8 cellular contexts compared by ENCODE assay signal in genomic region chr15:63501256-63502089, GRCh38. TPM values are rescaled to one million over a fixed set of nuclear protein-coding genes. Genes with fewer than 3 reads are reported as not detected.
DNase-seq lines count a peak whose midpoint lies in the region; ATAC-seq and TF ChIP-seq lines count a peak whose summit lies in the region.

No MANE protein-coding gene starts in this region.

- no peaks in the 10 kb centered on the region for H3K27me3 Mint-ChIP-seq in activated naive CD4-positive, alpha-beta T cell treated with anti-CD3 and anti-CD28 coated beads for 36 hours (ENCODE audit: low read depth)

- peaks cover 5% of the 10 kb centered on the region for H3K27me3 ChIP-seq in foreskin keratinocyte
- H3K27me3 ChIP-seq in neutrophil = no peaks in the 10 kb centered on the region

- peaks cover 15% of the 10 kb centered on the region for H3K4me1 ChIP-seq in foreskin keratinocyte
- peaks cover 61 to 83% of the 10 kb centered on the region in 2 experiments for H3K4me1 ChIP-seq in neutrophil (ENCODE audit: control insufficient read depth in 1 of 2, insufficient read depth in 1 of 2, low read depth in 1 of 2, low read length in 1 of 2)

- peak; percentile 85 for DNase-seq in AG09319 (ENCODE audit: extremely low read depth, low read depth)
- peak; percentile 77 for DNase-seq in HK-2 (ENCODE audit: unreplicated experiment)
- DNase-seq in activated naive CD4-positive, alpha-beta T cell treated with anti-CD3 and anti-CD28 coated beads for 36 hours = peak; percentile 69
- DNase-seq in foreskin keratinocyte = no peak
- no peak for DNase-seq in epidermal melanocyte (ENCODE audit: insufficient read length, low spot score)

- TF ChIP-seq CTCF in AG09319 (IDR thresholded peaks at IDR 0.05; ENCODE audit: low read depth, low read length) = no peak; the same call in 1 of the 2 replicates
- TF ChIP-seq CTCF in foreskin keratinocyte (conservative IDR thresholded peaks at IDR 0.05) = no peak
- no peak for TF ChIP-seq CTCF in neutrophil (IDR thresholded peaks at IDR 0.05)

- H3K4me3 ChIP-seq in neutrophil (ENCODE audit: low read depth in 1 of 2, low read length in 1 of 2) = peak overlapping the region; percentile 3 to 86

- H3K27ac Mint-ChIP-seq in activated naive CD4-positive, alpha-beta T cell treated with anti-CD3 and anti-CD28 coated beads for 36 hours = peak overlapping the region; percentile 97

- peaks cover 62% of the 10 kb centered on the region for H3K4me1 Mint-ChIP-seq in activated naive CD4-positive, alpha-beta T cell treated with anti-CD3 and anti-CD28 coated beads for 36 hours (ENCODE audit: low read depth)

- no peaks in the 10 kb centered on the region for H3K9me3 Mint-ChIP-seq in activated naive CD4-positive, alpha-beta T cell treated with anti-CD3 and anti-CD28 coated beads for 36 hours

- intact Hi-C loops in activated naive CD4-positive, alpha-beta T cell treated with anti-CD3 and anti-CD28 coated beads for 36 hours (cut with micrococcal nuclease) = loop anchor here (5.0 to 10.0 kb wide), 3 partner anchors 289 to 1391 kb away; no protein-coding TSS in a partner anchor

- H3K27ac ChIP-seq in foreskin keratinocyte = peak overlapping the region; percentile 65
- peak overlapping the region; percentile 99 for H3K27ac ChIP-seq in neutrophil

- H3K36me3 ChIP-seq in neutrophil = no peaks in the 10 kb centered on the region

- no peaks in the 10 kb centered on the region for H3K36me3 Mint-ChIP-seq in activated naive CD4-positive, alpha-beta T cell treated with anti-CD3 and anti-CD28 coated beads for 36 hours (ENCODE audit: low read depth)

- H3K9me3 ChIP-seq in neutrophil = no peaks in the 10 kb centered on the region

- ATAC-seq in foreskin keratinocyte = peak; percentile 56
- no peak for ATAC-seq in GM18868 (IDR thresholded peaks at IDR 0.05; ENCODE audit: unreplicated experiment)
- ATAC-seq in GM19397 (IDR thresholded peaks at IDR 0.05; ENCODE audit: unreplicated experiment) = no peak

- CTCF ChIA-PET in activated naive CD4-positive, alpha-beta T cell treated with anti-CD3 and anti-CD28 coated beads for 36 hours (lab: Charles Lee) = interaction anchor here (1.4 kb wide), 1 partner anchor 14 kb away, joined by 3 read pairs; no protein-coding TSS in a partner anchor

- H3K4me3 Mint-ChIP-seq in activated naive CD4-positive, alpha-beta T cell treated with anti-CD3 and anti-CD28 coated beads for 36 hours = peak overlapping the region; percentile 38

RNA-seq across cellular contexts. Expression of gene USP3, which starts 2.9 kb away (rescaled TPM):
- total RNA-seq in activated naive CD4-positive, alpha-beta T cell treated with anti-CD3 and anti-CD28 coated beads for 36 hours = 10 to 100 TPM; 49.9 to 52.2 TPM
- 26.3 and 26.7 TPM in 2 replicates for total RNA-seq in foreskin keratinocyte
- polyA plus RNA-seq in foreskin keratinocyte = 14.0 and 16.0 TPM in 2 replicates

Comparison
In these comparisons a context has a peak if more than half of its experiments do, and no peak if none do; other contexts are left out.
1. DNase-seq: peak in AG09319 (single experiment), HK-2 (single experiment) and activated naive CD4-positive, alpha-beta T cell treated with anti-CD3 and anti-CD28 coated beads for 36 hours (single experiment); none in foreskin keratinocyte (0 of 2) and epidermal melanocyte (single experiment).